Comparison of ENCODE assay signal across 1 cellular context in genomic region chr6:77666340-77666739, GRCh38.
TF ChIP-seq lines count a peak whose summit lies in the region.

No MANE protein-coding gene starts in this region.

TF ChIP-seq in HepG2, 621 proteins besides CTCF, POLR2A, EP300 and RAD21 (continued from another document):
- TF ChIP-seq ZBED4 (CRISPR knock-in tag; IDR thresholded peaks at IDR 0.05; ENCODE audit: borderline replicate concordance) (no peak), NFKB2 (CRISPR knock-in tag; IDR thresholded peaks at IDR 0.05; ENCODE audit: borderline replicate concordance) (no peak), ZNF75D (CRISPR knock-in tag; IDR thresholded peaks at IDR 0.05; ENCODE audit: borderline replicate concordance) (no peak), MAFF (IDR thresholded peaks at IDR 0.05; ENCODE audit: low read depth, low read length) (peak; percentile 32; the same call in 1 of the 2 replicates), ZNF788 (CRISPR knock-in tag; IDR thresholded peaks at IDR 0.05; ENCODE audit: borderline replicate concordance) (no peak), MAFK (conservative IDR thresholded peaks at IDR 0.05 in 1 of 2, IDR thresholded peaks at IDR 0.05 in 1 of 2; ENCODE audit: low read length in 2 of 2) (peak; percentile 21 to 70; a peak in 2 of 4 replicates), ZNF414 (CRISPR knock-in tag; IDR thresholded peaks at IDR 0.05) (no peak), POLR2AphosphoS2 (IDR thresholded peaks at IDR 0.05; ENCODE audit: low read depth, low read length) (no peak), GLI4 (CRISPR knock-in tag; IDR thresholded peaks at IDR 0.05; ENCODE audit: borderline replicate concordance) (no peak), NR2C2 (CRISPR knock-in tag; IDR thresholded peaks at IDR 0.05; ENCODE audit: borderline replicate concordance) (no peak), ZNF792 (CRISPR knock-in tag; IDR thresholded peaks at IDR 0.05) (no peak), PRMT3 (CRISPR knock-in tag; IDR thresholded peaks at IDR 0.05; ENCODE audit: borderline replicate concordance, low read depth) (no peak), AKNA (CRISPR knock-in tag; IDR thresholded peaks at IDR 0.05; ENCODE audit: borderline replicate concordance) (no peak), CBX2 (IDR thresholded peaks at IDR 0.05; ENCODE audit: low read depth, low read length) (no peak), CBX2 (CRISPR knock-in tag; IDR thresholded peaks at IDR 0.05; ENCODE audit: low read depth) (no peak)
